ENCODE assay signal across 18 cellular contexts in the genomic region with DNA sequence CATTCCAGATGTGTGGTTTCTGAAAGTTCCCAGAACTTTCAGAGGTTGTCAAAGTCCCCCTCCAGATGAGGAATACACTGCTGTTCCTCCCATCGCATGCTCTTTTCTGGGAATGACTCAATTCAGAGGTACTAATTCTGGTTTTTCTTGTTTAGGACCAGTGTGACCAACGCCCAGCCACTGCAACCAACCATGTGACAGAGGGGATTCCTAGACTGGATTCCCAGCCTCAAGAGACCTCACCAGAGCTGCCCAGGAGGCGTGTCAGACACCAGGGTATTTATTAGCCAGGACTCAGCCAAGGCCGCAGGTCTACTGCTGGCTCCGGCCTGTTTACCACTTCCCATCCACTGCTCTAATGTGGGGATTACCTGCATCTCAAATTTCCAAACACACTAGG. TPM values are rescaled to one million over a fixed set of nuclear protein-coding genes. Genes with fewer than 3 reads are reported as not detected.
DNase-seq lines count a peak whose midpoint lies in the region; ATAC-seq and TF ChIP-seq lines count a peak whose summit lies in the region.
"Had no signal": no experiment of that assay in that cellular context is flagged by ENCODE, and none has a peak within 500 bp of the region (broad histone marks: within the 10 kb centered on the region; RNA-seq: fewer than 3 reads in every experiment).

No MANE protein-coding gene starts in this region.

- H3K9me3 ChIP-seq in HAP-1, result no peaks in the 10 kb centered on the region
- H3K9me3 ChIP-seq: spleen, thoracic aorta had no signal

- H3K4me1 ChIP-seq in HAP-1, result no peaks in the 10 kb centered on the region

- H3K4me3 Mint-ChIP-seq in mesothelial cell of epicardium, result no peak overlapping the region
- H3K4me3 Mint-ChIP-seq: activated T-helper 1 cell treated with anti-CD3 and anti-CD28 coated beads, Interleukin-12 subunit alpha, Interleukin-12 subunit beta, Interleukin-2, Interleukin-4 antibody, amounts not matched to agents 30 ng/mL and 10 ng/mL and 1 ng/mL, durations not matched to agents 14 hours and 24 hours and 36 hours; T-helper 17 cell had no signal

- no peak for TF ChIP-seq CTCF in 22Rv1 (IDR thresholded peaks at IDR 0.05)
- no peak for TF ChIP-seq CTCF in epithelial cell of esophagus (IDR thresholded peaks at IDR 0.05; ENCODE audit: insufficient read depth, low read depth, low read length, missing control alignments)
- TF ChIP-seq CTCF in mesothelial cell of epicardium (IDR thresholded peaks at IDR 0.05; ENCODE audit: unreplicated experiment), result no peak

- peaks cover 74% of the 10 kb centered on the region for H3K36me3 ChIP-seq in HAP-1 (replicated peaks)

- peaks cover 16% of the 10 kb centered on the region for H3K4me1 Mint-ChIP-seq in mesothelial cell of epicardium

- peaks cover 61% of the 10 kb centered on the region for H3K36me3 Mint-ChIP-seq in mesothelial cell of epicardium

- DNase-seq in epithelial cell of esophagus (ENCODE audit: low read depth), result peak; percentile 90
- no peak for DNase-seq in mesothelial cell of epicardium (ENCODE audit: low spot score in 2 of 2, unreplicated experiment in 2 of 2)
- DNase-seq in HAP-1 (ENCODE audit: low spot score in 2 of 2), result no peak
- no peak for DNase-seq in SW 1271 (lab: John Stamatoyannopoulos, UW)
- no peak for DNase-seq in NCI-H1105 (lab: John Stamatoyannopoulos, UW)
- DNase-seq: activated CD4-positive, alpha-beta T cell treated with anti-CD3 and anti-CD28 coated beads for 1 hour; cortex of kidney; DMS153; mesenchymal stem cell; NCI-H1436; NCI-H510A treated with DMSO at 0.1 percent for 48 hours; spleen; T-helper 17 cell had no signal

- H3K27me3 ChIP-seq in HAP-1 (ENCODE audit: low read depth), result no peaks in the 10 kb centered on the region
- H3K27me3 ChIP-seq: spleen had no signal

- peak overlapping the region; percentile 85 for H3K27ac Mint-ChIP-seq in mesothelial cell of epicardium
- H3K27ac Mint-ChIP-seq: activated T-helper 1 cell treated with anti-CD3 and anti-CD28 coated beads, Interleukin-12 subunit alpha, Interleukin-12 subunit beta, Interleukin-2, Interleukin-4 antibody, amounts not matched to agents 30 ng/mL and 10 ng/mL and 1 ng/mL, durations not matched to agents 14 hours and 24 hours and 36 hours had no signal

- H3K27ac ChIP-seq in 22Rv1, result peak overlapping the region; percentile 20; the same call in 1 of the 2 replicates
- H3K27ac ChIP-seq: spleen, thoracic aorta had no signal

- in situ Hi-C loops in HAP-1 (cut with MboI; ENCODE audit: low sequenced_read_pairs), result no loop called here

- ATAC-seq in GM18907 (IDR thresholded peaks at IDR 0.05; ENCODE audit: unreplicated experiment) (peak; percentile 56), HG03520 (IDR thresholded peaks at IDR 0.05; ENCODE audit: unreplicated experiment) (no peak)
- ATAC-seq: T-helper 17 cell had no signal

- H3K27me3 Mint-ChIP-seq in mesothelial cell of epicardium (ENCODE audit: low read depth), result no peaks in the 10 kb centered on the region
- H3K27me3 Mint-ChIP-seq: T-helper 17 cell had no signal

- H3K9me3 Mint-ChIP-seq in mesothelial cell of epicardium, result peaks cover 6% of the 10 kb centered on the region
- H3K9me3 Mint-ChIP-seq: activated T-helper 1 cell treated with anti-CD3 and anti-CD28 coated beads, Interleukin-12 subunit alpha, Interleukin-12 subunit beta, Interleukin-2, Interleukin-4 antibody, amounts not matched to agents 30 ng/mL and 10 ng/mL and 1 ng/mL, durations not matched to agents 14 hours and 24 hours and 36 hours had no signal

- H3K4me3 ChIP-seq in epithelial cell of esophagus (ENCODE audit: low read length) (no peak overlapping the region), HAP-1 (no peak overlapping the region)
- H3K4me3 ChIP-seq: spleen, thoracic aorta had no signal

RNA-seq across cellular contexts. Expression of a gene that starts 24.2 kb away (rescaled TPM):
- total RNA-seq in mesothelial cell of epicardium, result 35.0 to 36.5 TPM (median 36.1 TPM) in 3 replicates

RNA-seq across cellular contexts. Expression of a gene that starts 41.0 kb away (rescaled TPM):
- 37.3 to 43.8 TPM (median 37.4 TPM) in 3 replicates for total RNA-seq in mesothelial cell of epicardium
